8 cellular contexts compared by ENCODE assay signal in genomic region chr10:130661419-130661818, GRCh38.
"Had no signal": no experiment of that assay in that cellular context is flagged by ENCODE, and none has a peak within 500 bp of the region (broad histone marks: within the 10 kb centered on the region; RNA-seq: fewer than 3 reads in every experiment).

No MANE protein-coding gene starts in this region.

- H3K4me1 ChIP-seq: HAP-1 had no signal

- H3K36me3 ChIP-seq: HAP-1 had no signal

- H3K27ac ChIP-seq: GM23248 had no signal

- H3K9me3 ChIP-seq: HAP-1 had no signal

- H3K4me3 ChIP-seq: GM23248, HAP-1, K562 had no signal

- ATAC-seq: HCT116, K562 had no signal

- DNase-seq: GM23248, GOT3, H7, IMR-90, KG1 had no signal
